ENCODE assay signal across 28 cellular contexts in the genomic region with DNA sequence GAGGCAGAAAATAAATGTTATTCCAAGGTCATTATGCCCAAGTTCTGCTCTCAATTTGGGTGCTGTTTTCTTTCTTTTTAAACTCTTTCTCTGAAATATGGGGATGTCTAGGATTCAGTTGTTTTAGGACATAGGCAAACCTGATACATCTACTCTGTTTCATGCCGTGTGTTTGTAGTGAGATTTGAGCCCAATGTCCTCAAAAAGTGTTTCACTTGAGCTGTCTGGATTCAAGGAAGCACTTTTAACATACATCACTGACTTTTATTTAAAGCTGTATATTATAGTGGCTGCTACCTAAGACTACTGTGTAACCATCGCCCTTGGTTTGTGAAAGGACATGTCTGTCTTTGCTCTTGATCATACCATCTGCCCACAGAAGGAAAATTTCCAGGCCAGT.
"Had no signal": no experiment of that assay in that cellular context is flagged by ENCODE, and none has a peak within 500 bp of the region (broad histone marks: within the 10 kb centered on the region; RNA-seq: fewer than 3 reads in every experiment).

No MANE protein-coding gene starts in this region.

- ATAC-seq: activated CD8-positive, alpha-beta T cell treated with anti-CD3 and anti-CD28 coated beads for 36 hours; activated naive CD8-positive, alpha-beta T cell treated with anti-CD3 and anti-CD28 coated beads, Interleukin-2, amount 50 U/mL, for 24 hours; body of pancreas; esophagus mucosa; WTC11 had no signal

- DNase-seq: activated CD4-positive, alpha-beta T cell treated with anti-CD3 and anti-CD28 coated beads for 1 hour; activated CD4-positive, alpha-beta T cell treated with anti-CD3 and anti-CD28 coated beads for 48 hours; activated CD4-positive, alpha-beta T cell treated with anti-CD3 and anti-CD28 coated beads, Interleukin-2, amount 50 U/mL, for 1 hour; activated CD4-positive, alpha-beta T cell treated with anti-CD3 and anti-CD28 coated beads, Interleukin-2, amount 50 U/mL, for 48 hours; activated CD8-positive, alpha-beta memory T cell treated with anti-CD3 and anti-CD28 coated beads for 24 hours; activated CD8-positive, alpha-beta memory T cell treated with anti-CD3 and anti-CD28 coated beads, Interleukin-2, amount 50 U/mL, for 4 hours; activated CD8-positive, alpha-beta T cell treated with anti-CD3 and anti-CD28 coated beads for 36 hours; activated effector memory CD4-positive, alpha-beta T cell treated with anti-CD3 and anti-CD28 coated beads, Interleukin-2, amount 50 U/mL, for 16 hours; activated naive CD4-positive, alpha-beta T cell treated with anti-CD3 and anti-CD28 coated beads for 36 hours; activated naive CD8-positive, alpha-beta T cell treated with anti-CD3 and anti-CD28 coated beads for 36 hours; activated naive CD8-positive, alpha-beta T cell treated with anti-CD3 and anti-CD28 coated beads, Interleukin-2, amount 50 U/mL, for 24 hours; activated T-cell treated with anti-CD3 and anti-CD28 coated beads, Interleukin-2, amount 50 U/mL, for 1 hour; activated T-cell treated with anti-CD3 and anti-CD28 coated beads, Interleukin-2, amount 50 U/mL, for 48 hours; adrenal gland; amygdala; body of pancreas; caudate nucleus; cortex of kidney; effector CD8-positive, alpha-beta T cell; foreskin fibroblast; head of caudate nucleus; T-helper 2 cell had no signal

- H3K27me3 Mint-ChIP-seq: activated CD8-positive, alpha-beta T cell treated with anti-CD3 and anti-CD28 coated beads for 36 hours; activated naive CD4-positive, alpha-beta T cell treated with anti-CD3 and anti-CD28 coated beads, Interleukin-2, amount 50 U/mL, for 24 hours; activated naive CD8-positive, alpha-beta T cell treated with anti-CD3 and anti-CD28 coated beads for 36 hours; activated naive CD8-positive, alpha-beta T cell treated with anti-CD3 and anti-CD28 coated beads, Interleukin-2, amount 50 U/mL, for 24 hours had no signal

- H3K27me3 ChIP-seq: adrenal gland, body of pancreas had no signal

- H3K27ac ChIP-seq: adrenal gland, body of pancreas, VCaP had no signal

- H3K4me3 Mint-ChIP-seq: activated CD8-positive, alpha-beta T cell treated with anti-CD3 and anti-CD28 coated beads for 36 hours; activated naive CD4-positive, alpha-beta T cell treated with anti-CD3 and anti-CD28 coated beads for 36 hours; activated naive CD4-positive, alpha-beta T cell treated with anti-CD3 and anti-CD28 coated beads, Interleukin-2, amount 50 U/mL, for 24 hours; activated naive CD8-positive, alpha-beta T cell treated with anti-CD3 and anti-CD28 coated beads for 36 hours; activated naive CD8-positive, alpha-beta T cell treated with anti-CD3 and anti-CD28 coated beads, Interleukin-2, amount 50 U/mL, for 24 hours; activated T-helper 1 cell treated with anti-CD3 and anti-CD28 coated beads, Interleukin-12 subunit alpha, Interleukin-12 subunit beta, Interleukin-2, Interleukin-4 antibody, amounts not matched to agents 30 ng/mL and 10 ng/mL and 1 ng/mL, durations not matched to agents 14 hours and 24 hours and 36 hours; WTC11 had no signal

- H3K36me3 ChIP-seq: adrenal gland had no signal

- H3K4me1 Mint-ChIP-seq: activated naive CD4-positive, alpha-beta T cell treated with anti-CD3 and anti-CD28 coated beads, Interleukin-2, amount 50 U/mL, for 24 hours; activated naive CD8-positive, alpha-beta T cell treated with anti-CD3 and anti-CD28 coated beads for 36 hours; activated naive CD8-positive, alpha-beta T cell treated with anti-CD3 and anti-CD28 coated beads, Interleukin-2, amount 50 U/mL, for 24 hours had no signal

- H3K4me3 ChIP-seq: adrenal gland, body of pancreas had no signal

- H3K9me3 ChIP-seq: adrenal gland, body of pancreas had no signal

- H3K4me1 ChIP-seq: adrenal gland, body of pancreas had no signal

- H3K36me3 Mint-ChIP-seq: activated naive CD4-positive, alpha-beta T cell treated with anti-CD3 and anti-CD28 coated beads, Interleukin-2, amount 50 U/mL, for 24 hours; activated naive CD8-positive, alpha-beta T cell treated with anti-CD3 and anti-CD28 coated beads for 36 hours; WTC11 had no signal

- H3K27ac Mint-ChIP-seq: activated CD8-positive, alpha-beta T cell treated with anti-CD3 and anti-CD28 coated beads for 36 hours; activated naive CD4-positive, alpha-beta T cell treated with anti-CD3 and anti-CD28 coated beads for 36 hours; activated naive CD4-positive, alpha-beta T cell treated with anti-CD3 and anti-CD28 coated beads, Interleukin-2, amount 50 U/mL, for 24 hours; activated naive CD8-positive, alpha-beta T cell treated with anti-CD3 and anti-CD28 coated beads for 36 hours; activated naive CD8-positive, alpha-beta T cell treated with anti-CD3 and anti-CD28 coated beads, Interleukin-2, amount 50 U/mL, for 24 hours; activated T-helper 1 cell treated with anti-CD3 and anti-CD28 coated beads, Interleukin-12 subunit alpha, Interleukin-12 subunit beta, Interleukin-2, Interleukin-4 antibody, amounts not matched to agents 30 ng/mL and 10 ng/mL and 1 ng/mL, durations not matched to agents 14 hours and 24 hours and 36 hours; activated T-helper 2 cell treated with anti-CD3 and anti-CD28 coated beads, Interferon-gamma antibody, Interleukin-2, Interleukin-4, amounts not matched to agents 10 μg/mL and 5 μg/mL and 100 μg/mL, durations not matched to agents 14 hours and 24 hours and 36 hours; WTC11 had no signal
